8 cellular contexts compared by ENCODE assay signal in the genomic region with DNA sequence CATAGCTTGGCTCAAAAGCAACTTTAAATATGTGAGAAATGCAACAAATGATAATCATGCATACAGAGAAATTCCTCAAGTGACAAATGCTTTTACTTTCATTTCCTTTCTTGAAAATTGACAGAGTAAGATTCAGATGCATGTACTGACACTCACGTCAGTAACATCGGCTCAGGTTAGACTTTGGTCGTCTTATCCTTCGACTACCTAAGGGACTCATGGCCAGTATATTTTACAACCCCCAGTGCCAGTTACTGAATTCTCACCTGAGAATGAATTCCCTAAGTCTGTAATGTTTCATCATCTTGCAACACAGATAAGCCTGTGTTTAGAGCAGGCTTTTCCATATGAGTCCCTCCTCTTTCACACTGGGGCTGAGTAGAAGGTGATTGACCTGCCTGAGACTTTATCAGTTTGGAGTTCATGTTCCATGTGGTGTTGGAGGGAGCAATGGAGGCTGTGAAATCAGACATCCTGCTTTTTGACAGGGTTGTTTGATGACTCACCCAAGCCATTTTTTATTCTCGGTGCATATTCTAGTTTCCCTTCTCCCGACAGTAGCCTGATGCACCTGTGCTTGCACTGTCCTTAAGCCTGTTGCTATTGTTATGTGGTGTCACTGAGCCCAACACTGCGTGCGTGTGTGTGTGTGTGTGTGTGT. TPM values are rescaled to one million over a fixed set of nuclear protein-coding genes. Genes with fewer than 3 reads are reported as not detected.
DNase-seq lines count a peak whose midpoint lies in the region; ATAC-seq and TF ChIP-seq lines count a peak whose summit lies in the region.

No MANE protein-coding gene starts in this region.

- peak; percentile 59 for DNase-seq in COLO668 (lab: John Stamatoyannopoulos, UW; ENCODE audit: unreplicated experiment)
- DNase-seq in activated CD8-positive, alpha-beta T cell treated with anti-CD3 and anti-CD28 coated beads, Interleukin-2, amount 10 ng/mL, durations not matched to agents 7 days and 5 days, result peak; percentile 43
- DNase-seq in lower lobe of right lung, result no peak
- DNase-seq in NK-92 (lab: John Stamatoyannopoulos, UW; ENCODE audit: unreplicated experiment), result no peak
- DNase-seq in T-helper 9 cell, result no peak
- DNase-seq in iPS-NIHi7 (ENCODE audit: extremely low spot score), result no peak

- no peak overlapping the region for H3K27ac ChIP-seq in lower lobe of right lung

- peaks cover 5% of the 10 kb centered on the region for H3K9me3 Mint-ChIP-seq in activated CD8-positive, alpha-beta T cell treated with anti-CD3 and anti-CD28 coated beads, Interleukin-2, amount 10 ng/mL, durations not matched to agents 7 days and 5 days (ENCODE audit: insufficient read depth)

- intact Hi-C loops in lower lobe of right lung (cut with DNase I), result no loop called here

- no peaks in the 10 kb centered on the region for H3K36me3 ChIP-seq in lower lobe of right lung

- CTCF ChIA-PET in activated CD8-positive, alpha-beta T cell treated with anti-CD3 and anti-CD28 coated beads, Interleukin-2, amount 10 ng/mL, durations not matched to agents 7 days and 5 days (lab: Charles Lee), result no interaction called here

- POLR2A ChIA-PET in activated CD8-positive, alpha-beta T cell treated with anti-CD3 and anti-CD28 coated beads, Interleukin-2, amount 10 ng/mL, durations not matched to agents 7 days and 5 days (lab: Charles Lee), result no interaction called here

- H3K27me3 Mint-ChIP-seq in activated CD8-positive, alpha-beta T cell treated with anti-CD3 and anti-CD28 coated beads, Interleukin-2, amount 10 ng/mL, durations not matched to agents 7 days and 5 days (ENCODE audit: low read depth), result no peaks in the 10 kb centered on the region

- H3K36me3 Mint-ChIP-seq in activated CD8-positive, alpha-beta T cell treated with anti-CD3 and anti-CD28 coated beads, Interleukin-2, amount 10 ng/mL, durations not matched to agents 7 days and 5 days (ENCODE audit: low read depth), result peaks cover 20% of the 10 kb centered on the region

- ATAC-seq in GM19035 (IDR thresholded peaks at IDR 0.05; ENCODE audit: unreplicated experiment), result peak; percentile 40
- peak; percentile 57 for ATAC-seq in HG03175 (IDR thresholded peaks at IDR 0.05; ENCODE audit: unreplicated experiment)
- peak; percentile 53 for ATAC-seq in activated CD8-positive, alpha-beta T cell treated with anti-CD3 and anti-CD28 coated beads, Interleukin-2, amount 10 ng/mL, durations not matched to agents 7 days and 5 days
- peak; percentile 21 to 45 for ATAC-seq in lower lobe of right lung

- no peaks in the 10 kb centered on the region for H3K27me3 ChIP-seq in lower lobe of right lung (ENCODE audit: low read depth)

- no peaks in the 10 kb centered on the region for H3K9me3 ChIP-seq in lower lobe of right lung

- no peaks in the 10 kb centered on the region for H3K4me1 ChIP-seq in lower lobe of right lung

- peaks cover 46% of the 10 kb centered on the region for H3K4me1 Mint-ChIP-seq in activated CD8-positive, alpha-beta T cell treated with anti-CD3 and anti-CD28 coated beads, Interleukin-2, amount 10 ng/mL, durations not matched to agents 7 days and 5 days (ENCODE audit: low read depth)

- H3K4me3 Mint-ChIP-seq in activated CD8-positive, alpha-beta T cell treated with anti-CD3 and anti-CD28 coated beads, Interleukin-2, amount 10 ng/mL, durations not matched to agents 7 days and 5 days, result peak overlapping the region; percentile 34

- TF ChIP-seq CTCF in lower lobe of right lung (IDR thresholded peaks at IDR 0.05), result no peak

- peak overlapping the region; percentile 86 for H3K27ac Mint-ChIP-seq in activated CD8-positive, alpha-beta T cell treated with anti-CD3 and anti-CD28 coated beads, Interleukin-2, amount 10 ng/mL, durations not matched to agents 7 days and 5 days

- H3K4me3 ChIP-seq in lower lobe of right lung, result no peak overlapping the region

RNA-seq across cellular contexts. Expression of a gene that starts 30.5 kb away (rescaled TPM):
- under 1 TPM in 1 of 2 experiments, not detected in 1; 0.16 TPM for total RNA-seq in activated CD8-positive, alpha-beta T cell treated with anti-CD3 and anti-CD28 coated beads, Interleukin-2, amount 10 ng/mL, durations not matched to agents 7 days and 5 days
- 27.2 TPM for total RNA-seq in lower lobe of right lung

Comparison
In these comparisons a context has a peak if more than half of its experiments do, and no peak if none do; other contexts are left out.
1. DNase-seq: peak in COLO668 (single experiment) and activated CD8-positive, alpha-beta T cell treated with anti-CD3 and anti-CD28 coated beads, Interleukin-2, amount 10 ng/mL, durations not matched to agents 7 days and 5 days (single experiment); none in lower lobe of right lung (single experiment), NK-92 (single experiment), T-helper 9 cell (single experiment) and iPS-NIHi7 (single experiment).
2. RNA of a gene that starts 30.5 kb away (total RNA-seq): 27.2 TPM in lower lobe of right lung (single experiment); 0.16 TPM in activated CD8-positive, alpha-beta T cell treated with anti-CD3 and anti-CD28 coated beads, Interleukin-2, amount 10 ng/mL, durations not matched to agents 7 days and 5 days; every median in the first group is over 10 times any median in the second.
3. Peak in every context shown above with its lines, with median percentiles within 50 percentile points of each other: ATAC-seq.